In the genomic region with DNA sequence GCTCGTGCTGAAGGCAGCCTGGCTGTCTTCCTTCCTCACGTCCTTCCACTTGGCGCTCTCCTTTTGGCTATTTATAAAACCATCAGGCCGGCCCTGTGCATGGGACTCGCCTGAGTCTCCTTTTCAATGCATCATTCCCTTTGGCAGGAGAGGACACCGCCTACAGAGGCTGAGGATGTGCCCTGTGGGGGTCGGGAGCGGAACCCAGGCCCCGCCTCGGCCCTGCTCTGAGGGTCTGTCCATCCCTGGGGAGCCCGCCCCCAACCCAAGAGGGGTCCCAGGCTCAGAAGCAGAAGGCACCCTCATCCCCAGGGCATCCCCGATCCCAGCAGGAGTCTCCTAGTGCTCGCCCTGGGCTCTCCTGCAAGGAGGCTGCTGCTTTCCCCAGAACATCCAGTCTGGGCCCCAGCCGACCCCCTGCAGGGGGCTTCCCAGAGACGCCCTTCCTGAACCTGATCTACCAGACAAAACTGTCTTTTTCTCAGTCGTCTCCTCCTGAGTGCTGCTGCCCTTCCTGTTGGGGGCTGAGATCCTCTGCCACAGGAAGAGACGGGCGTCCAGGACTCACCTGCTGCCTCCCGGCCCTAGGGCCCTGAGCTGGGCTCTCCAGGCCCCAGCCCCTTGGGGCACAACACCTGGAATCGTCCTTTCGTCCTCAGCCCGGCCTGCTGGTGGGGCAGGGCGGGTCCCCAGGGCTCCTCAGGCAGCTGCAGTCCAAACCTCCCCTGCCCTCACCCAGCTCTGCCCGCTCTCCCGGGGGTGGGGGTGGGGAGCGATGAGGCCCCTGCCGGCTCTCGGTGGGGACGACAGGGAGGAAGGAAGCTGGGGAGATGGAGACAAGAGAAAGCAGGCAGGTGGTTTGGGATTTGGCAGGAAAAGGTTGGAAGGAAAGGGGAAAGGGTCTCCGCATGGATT, we compare ENCODE assay signal across 20 cellular contexts. TPM values are rescaled to one million over a fixed set of nuclear protein-coding genes. Genes with fewer than 3 reads are reported as not detected.
DNase-seq lines count a peak whose midpoint lies in the region; FAIRE-seq and TF ChIP-seq lines count a peak whose summit lies in the region.
"Had no signal": no experiment of that assay in that cellular context is flagged by ENCODE, and none has a peak within 500 bp of the region (broad histone marks: within the 10 kb centered on the region; RNA-seq: fewer than 3 reads in every experiment).

No MANE protein-coding gene starts in this region.

- no peaks in the 10 kb centered on the region for H3K36me3 ChIP-seq in BLaER1
- H3K36me3 ChIP-seq in PC-9 (ENCODE audit: low read depth): no peaks in the 10 kb centered on the region
- H3K36me3 ChIP-seq in keratinocyte (ENCODE audit: control insufficient read depth in 2 of 2, extremely low read depth in 1 of 2, insufficient read depth in 2 of 2, low read length in 2 of 2): no peaks in the 10 kb centered on the region

- no peaks in the 10 kb centered on the region for H3K9me3 ChIP-seq in BLaER1
- no peaks in the 10 kb centered on the region for H3K9me3 ChIP-seq in H9 (ENCODE audit: control insufficient read depth, low read depth, low read length)
- H3K9me3 ChIP-seq in PC-9 (ENCODE audit: insufficient read depth, low read depth): no peaks in the 10 kb centered on the region
- H3K9me3 ChIP-seq in keratinocyte (ENCODE audit: control insufficient read depth, low read depth, low read length): no peaks in the 10 kb centered on the region
- H3K9me3 ChIP-seq: Caco-2 had no signal

- H4K8ac ChIP-seq in H9 (replicated peaks; ENCODE audit: insufficient read length, low read depth, low read length): no peak overlapping the region

- no peak overlapping the region for H2AFZ ChIP-seq in H9 (ENCODE audit: low read length)
- H2AFZ ChIP-seq in PC-9: no peak overlapping the region
- H2AFZ ChIP-seq in keratinocyte (ENCODE audit: control insufficient read depth, low read length): peak overlapping the region; percentile 8

- peaks cover 17 to 25% of the 10 kb centered on the region in 2 experiments for H3K4me1 Mint-ChIP-seq in H9

- H3K4me1 ChIP-seq in BLaER1: peaks cover 93% of the 10 kb centered on the region
- peaks cover 8% of the 10 kb centered on the region; the same call in 1 of the 2 replicates for H3K4me1 ChIP-seq in H9 (ENCODE audit: insufficient read depth, low read length)
- no peaks in the 10 kb centered on the region for H3K4me1 ChIP-seq in PC-9 (replicated peaks; ENCODE audit: insufficient read depth)
- H3K4me1 ChIP-seq in keratinocyte (ENCODE audit: control insufficient read depth, extremely low read depth, insufficient read depth, low read length): peaks cover 40% of the 10 kb centered on the region
- H3K4me1 ChIP-seq: Caco-2 had no signal

- no peak overlapping the region for H3K4me3 Mint-ChIP-seq in H9
- H3K4me3 Mint-ChIP-seq: HFFc6 had no signal

- no peak overlapping the region for H2BK15ac ChIP-seq in H9 (ENCODE audit: low read depth, low read length)

- H3K4me3 ChIP-seq in BLaER1 (peak overlapping the region; percentile 20), PC-9 (no peak overlapping the region), keratinocyte (ENCODE audit: control insufficient read depth in 2 of 3, extremely low read depth in 1 of 3, insufficient read depth in 2 of 3, low read depth in 1 of 3, low read length in 3 of 3) (no peak overlapping the region)
- H3K4me3 ChIP-seq: GM12878 had no signal

- H3K23me2 ChIP-seq in H9 (ENCODE audit: insufficient read length, low read depth, low read length, poor library complexity, severe bottlenecking): no peaks in the 10 kb centered on the region

- no peak overlapping the region for H3K18ac ChIP-seq in H9 (ENCODE audit: insufficient read length, low read depth, low read length)

- no peaks in the 10 kb centered on the region for H3K27me3 ChIP-seq in BLaER1
- H3K27me3 ChIP-seq in H9 (ENCODE audit: insufficient read depth, low read length): no peaks in the 10 kb centered on the region; the same call in 1 of the 2 replicates
- H3K27me3 ChIP-seq in PC-9 (ENCODE audit: insufficient read depth, low read depth): peaks cover 68% of the 10 kb centered on the region
- H3K27me3 ChIP-seq in keratinocyte (ENCODE audit: control insufficient read depth, extremely low read depth, insufficient read depth, low read length): no peaks in the 10 kb centered on the region

- H2BK20ac ChIP-seq in H9 (ENCODE audit: low read depth, low read length, poor library complexity, severe bottlenecking): no peak overlapping the region

- H2BK12ac ChIP-seq in H9 (ENCODE audit: insufficient read length, low read depth, low read length): no peak overlapping the region

- H3K9ac ChIP-seq in BLaER1: peak overlapping the region; percentile 43
- no peak overlapping the region for H3K9ac ChIP-seq in H9 (ENCODE audit: extremely low read depth, insufficient read length, low read length)
- H3K9ac ChIP-seq in keratinocyte (ENCODE audit: control insufficient read depth, extremely low read depth, insufficient read depth, low read length): no peak overlapping the region

- no peaks in the 10 kb centered on the region for H3K79me2 ChIP-seq in H9 (ENCODE audit: insufficient read depth, low read length)
- H3K79me2 ChIP-seq in PC-9 (ENCODE audit: low read depth): no peaks in the 10 kb centered on the region
- H3K79me2 ChIP-seq in keratinocyte (ENCODE audit: control insufficient read depth, insufficient read depth, low read length): no peaks in the 10 kb centered on the region

- H4K20me1 ChIP-seq in BLaER1: no peaks in the 10 kb centered on the region
- H4K20me1 ChIP-seq in H9 (ENCODE audit: control insufficient read depth, insufficient read depth, insufficient read length): no peaks in the 10 kb centered on the region
- H4K20me1 ChIP-seq in PC-9 (ENCODE audit: insufficient read depth): no peaks in the 10 kb centered on the region
- H4K20me1 ChIP-seq in keratinocyte (ENCODE audit: control insufficient read depth, extremely low read depth, insufficient read depth, low read length): no peaks in the 10 kb centered on the region

- H3K27ac ChIP-seq in BLaER1: peak overlapping the region; percentile 74
- no peak overlapping the region for H3K27ac ChIP-seq in H9 (ENCODE audit: insufficient read length, low read depth, low read length)
- no peak overlapping the region for H3K27ac ChIP-seq in PC-9
- H3K27ac ChIP-seq in keratinocyte (ENCODE audit: control insufficient read depth, insufficient read depth, low read length): no peak overlapping the region

- H3K27me3 Mint-ChIP-seq in H9 (ENCODE audit: low read depth): peaks cover 18% of the 10 kb centered on the region

- no peak overlapping the region for H2BK120ac ChIP-seq in H9 (ENCODE audit: low read depth, low read length, poor library complexity, severe bottlenecking)

- no peaks in the 10 kb centered on the region for H3K36me3 Mint-ChIP-seq in H9 (ENCODE audit: insufficient read depth in 1 of 3, low read depth in 3 of 3)

- H3K4me2 ChIP-seq in BLaER1: peak overlapping the region; percentile 85
- H3K4me2 ChIP-seq in H9 (ENCODE audit: insufficient read depth, insufficient read length, low read length): no peak overlapping the region
- peak overlapping the region; percentile 47; the same call in 1 of the 2 replicates for H3K4me2 ChIP-seq in PC-9
- peak overlapping the region; percentile 41 for H3K4me2 ChIP-seq in keratinocyte (ENCODE audit: control insufficient read depth, extremely low read depth, insufficient read depth, low read depth, low read length)

- FAIRE-seq in keratinocyte (lab: Jason Lieb, UNC): no peak
- FAIRE-seq: GM19239 had no signal

- H3T11ph ChIP-seq in H9 (ENCODE audit: low read length): no peak overlapping the region

- CTCF ChIA-PET in PC-9 (lab: Charles Lee): no interaction called here

- intact Hi-C loops in PC-9 (cut with micrococcal nuclease; ENCODE audit: unreplicated experiment): no loop called here

- dilution Hi-C loops in keratinocyte (cut with MboI; ENCODE audit: extremely low pct_ligation_motif_present, low sequenced_read_pairs): no loop called here

- no peaks in the 10 kb centered on the region for H3F3A ChIP-seq in PC-9 (ENCODE audit: insufficient read depth, low read depth)

- WGBS in H9 (ENCODE audit: extremely low coverage, insufficient read length, low lambda C conversion rate): no CpG with 5 or more reads among the region's 30 CpGs

- no peaks in the 10 kb centered on the region for H3K9me2 ChIP-seq in PC-9 (ENCODE audit: insufficient read depth)

- no peak overlapping the region for H3K27ac Mint-ChIP-seq in H9
- H3K27ac Mint-ChIP-seq: HFFc6 had no signal

- DNase-seq in H9 (no peak), PC-9 (no peak), keratinocyte (ENCODE audit: low read depth, low spot score) (no peak), NOMO-1 treated with DMSO at 0.1 percent for 48 hours (lab: John Stamatoyannopoulos, UW; ENCODE audit: unreplicated experiment) (no peak), A172 (ENCODE audit: low spot score) (no peak), RPMI8226 (no peak)
- DNase-seq: Caco-2, DMS53, EL, GOT3, HFFc6, KG1, NCI-H1417 treated with DMSO at 0.1 percent for 48 hours, NCI-H187 treated with DMSO at 0.1 percent for 48 hours, NCI-H446, T-helper 1 cell had no signal

- no peak overlapping the region for H2BK5ac ChIP-seq in H9 (ENCODE audit: insufficient read length, low read length)

- H3K23ac ChIP-seq in H9 (ENCODE audit: insufficient read length, low read depth, low read length): no peak overlapping the region

- POLR2A ChIA-PET in PC-9 (lab: Charles Lee; ENCODE audit: unreplicated experiment): no interaction called here

- H3K9me1 ChIP-seq in keratinocyte (ENCODE audit: control insufficient read depth, extremely low read depth, insufficient read depth, low read length): peaks cover 5% of the 10 kb centered on the region

- H3K4ac ChIP-seq in H9 (ENCODE audit: low read depth, low read length): no peak overlapping the region

- no peak for TF ChIP-seq CTCF in H9 (conservative IDR thresholded peaks at IDR 0.05)
- no peak for TF ChIP-seq CTCF in PC-9 (conservative IDR thresholded peaks at IDR 0.05)
- no peak for TF ChIP-seq CTCF in keratinocyte (optimal IDR thresholded peaks at IDR 0.05 in 1 of 3, IDR thresholded peaks at IDR 0.05 in 1 of 3, conservative IDR thresholded peaks at IDR 0.05 in 1 of 3; ENCODE audit: extremely low read depth in 1 of 3, insufficient read depth in 2 of 3, low read length in 3 of 3)

- H3K9me3 Mint-ChIP-seq in H9: no peaks in the 10 kb centered on the region; a peak in 1 of 5 replicates
- H3K9me3 Mint-ChIP-seq: HFFc6 had no signal

- H4K91ac ChIP-seq in H9 (ENCODE audit: insufficient read length, low read depth, low read length): no peak overlapping the region

- H3K56ac ChIP-seq in H9 (ENCODE audit: insufficient read length, low read depth, low read length): no peak overlapping the region

- no peaks in the 10 kb centered on the region for H3K79me1 ChIP-seq in H9 (ENCODE audit: insufficient read depth, low read depth, low read length, poor library complexity, severe bottlenecking)

- BruUV-seq in PC-9 (replicated peaks; lab: Mats Ljungman, UMichigan): no TSS peak

- peak overlapping the region; percentile 32; the same call in 1 of the 2 replicates for H3K14ac ChIP-seq in H9 (ENCODE audit: insufficient read depth, low read length)

- H4K5ac ChIP-seq in H9 (ENCODE audit: insufficient read length, low read depth, low read length): no peak overlapping the region

- no peak overlapping the region for H2AK5ac ChIP-seq in H9 (ENCODE audit: insufficient read length, low read length)

RNA-seq across cellular contexts. Expression of a gene that starts 36.8 kb away (rescaled TPM):
- total RNA-seq in H9 (2021) (4.7 and 4.9 TPM in 2 replicates), PC-9 (2021) (6.2 and 6.9 TPM in 2 replicates)
- 0.10 to 0.23 TPM (median 0.14 TPM) in 3 replicates for polyA plus RNA-seq in keratinocyte
- 0.12 TPM for polyA plus RNA-seq in keratinocyte (2011; ENCODE audit: low read depth)
- 0.05 and 0.14 TPM in 2 replicates for polyA plus RNA-seq in keratinocyte (2011; cell fraction: cytosol; rRNA removed)
- polyA plus RNA-seq in keratinocyte (2011; cell fraction: nucleus; rRNA removed): 0.15 and 0.41 TPM in 2 replicates
- 0.14 and 0.36 TPM in 2 replicates for polyA plus RNA-seq in keratinocyte (2012; ENCODE audit: low replicate concordance)
- polyA minus RNA-seq in keratinocyte: 0.10 to 0.56 TPM (median 0.10 TPM) in 3 replicates
- not detected for polyA minus RNA-seq in keratinocyte (2011; cell fraction: cytosol; rRNA and poly(A)+ RNA removed)
- not detected in 2 replicates for polyA minus RNA-seq in keratinocyte (2011; cell fraction: nucleus; rRNA and poly(A)+ RNA removed)
- total RNA-seq in A172 (2014; rRNA removed; shearing (Covaris generic)): 1.7 and 4.7 TPM in 2 replicates
- total RNA-seq: HFFc6, RPMI7951 had no signal

RNA-seq across cellular contexts. Expression of a gene that starts 39.2 kb away (rescaled TPM):
- total RNA-seq in H9 (2021): 28.4 and 33.8 TPM in 2 replicates
- total RNA-seq in PC-9 (2021): 23.8 and 25.5 TPM in 2 replicates
- 16.6 to 24.9 TPM (median 18.9 TPM) in 3 replicates for polyA plus RNA-seq in keratinocyte
- polyA plus RNA-seq in keratinocyte (2011; ENCODE audit: low read depth): 6.0 TPM
- 11.1 and 12.0 TPM in 2 replicates for polyA plus RNA-seq in keratinocyte (2011; cell fraction: cytosol; rRNA removed)
- polyA plus RNA-seq in keratinocyte (2011; cell fraction: nucleus; rRNA removed): 29.2 and 36.0 TPM in 2 replicates
- polyA plus RNA-seq in keratinocyte (2012; ENCODE audit: low replicate concordance): 10.9 and 16.7 TPM in 2 replicates
- polyA minus RNA-seq in keratinocyte: 13.6 to 16.0 TPM (median 13.6 TPM) in 3 replicates
- polyA minus RNA-seq in keratinocyte (2011; cell fraction: cytosol; rRNA and poly(A)+ RNA removed): 19.6 TPM
- 11.8 and 18.2 TPM in 2 replicates for polyA minus RNA-seq in keratinocyte (2011; cell fraction: nucleus; rRNA and poly(A)+ RNA removed)
- total RNA-seq in A172 (2014; rRNA removed; shearing (Covaris generic)): 13.5 and 22.2 TPM in 2 replicates
